ENCODE assay signal across 19 cellular contexts in genomic region chr3:123400169-123400568, GRCh38. TPM values are rescaled to one million over a fixed set of nuclear protein-coding genes. Genes with fewer than 3 reads are reported as not detected.
A peak's percentile ranks its signal among the peaks of the same experiment; 100 is the strongest.
DNase-seq lines count a peak whose midpoint lies in the region; ATAC-seq lines count a peak whose summit lies in the region.
"Had no signal": no experiment of that assay in that cellular context is flagged by ENCODE, and none has a peak within 500 bp of the region (broad histone marks: within the 10 kb centered on the region; RNA-seq: fewer than 3 reads in every experiment).

No MANE protein-coding gene starts in this region.

- no peaks in the 10 kb centered on the region for H3K79me2 ChIP-seq in mesendoderm (ENCODE audit: control insufficient read depth, insufficient read depth, low read length)

- no peaks in the 10 kb centered on the region for H3K79me1 ChIP-seq in mesendoderm (ENCODE audit: low read length)

- no peak overlapping the region for H3K4ac ChIP-seq in mesendoderm (ENCODE audit: low read depth, low read length)

- H2BK120ac ChIP-seq in mesendoderm (ENCODE audit: low read depth, low read length): no peak overlapping the region

- H3K4me2 ChIP-seq in mesendoderm (ENCODE audit: low read length): no peak overlapping the region

- no peak for DNase-seq in adipocyte (ENCODE audit: low read depth)
- DNase-seq in activated gamma-delta T cell treated with Interleukin-2 at 50 U/mL for 16 hours: no peak
- DNase-seq in mesendoderm: no peak
- DNase-seq in stimulated activated CD4-positive, alpha-beta T cell treated with anti-CD3 and anti-CD28 coated beads, Interleukin-1b, Interleukin-23, amount 100 ng/mL, for 48 hours: no peak
- DNase-seq: CD4-positive, alpha-beta T cell; GF-D8; IMR-90; NCI-H1436; NCI-H1930; NCI-H226; NCI-H524 treated with DMSO at 0.1 percent for 48 hours; PC-3 had no signal

- H3K4me3 ChIP-seq in adipocyte (ENCODE audit: low read length) (no peak overlapping the region), esophagus (ENCODE audit: low read depth in 1 of 2, low read length in 2 of 2) (no peak overlapping the region), muscle layer of colon (ENCODE audit: low read depth in 1 of 2, low read length in 2 of 2) (no peak overlapping the region), stomach smooth muscle (ENCODE audit: low read length in 2 of 2) (no peak overlapping the region), mesendoderm (ENCODE audit: low read length) (no peak overlapping the region)
- H3K4me3 ChIP-seq: HAP-1 had no signal

- H3K27ac ChIP-seq in esophagus (ENCODE audit: low read depth in 2 of 2, low read length in 1 of 2) (peak overlapping the region; percentile 7 to 45), muscle layer of colon (ENCODE audit: low read depth, low read length) (peak overlapping the region; percentile 78), stomach smooth muscle (ENCODE audit: low read length) (peak overlapping the region; percentile 83), mesendoderm (ENCODE audit: low read depth, low read length) (no peak overlapping the region)
- H3K27ac ChIP-seq: HL-60, RWPE1 had no signal

- no peak for ATAC-seq in GM19328 (IDR thresholded peaks at IDR 0.05; ENCODE audit: unreplicated experiment)
- ATAC-seq: PC-3 had no signal

- no peak overlapping the region for H2BK5ac ChIP-seq in mesendoderm (ENCODE audit: low read length)

- no peak overlapping the region for H2BK15ac ChIP-seq in mesendoderm (replicated peaks; ENCODE audit: low read depth)

- H3K18ac ChIP-seq in mesendoderm (ENCODE audit: low read length): no peak overlapping the region

- no peak overlapping the region for H3K23ac ChIP-seq in mesendoderm (ENCODE audit: low read length)

- H3K27me3 ChIP-seq in adipocyte (replicated peaks; ENCODE audit: control insufficient read depth, insufficient read depth, low read length) (peaks cover 45% of the 10 kb centered on the region), esophagus (ENCODE audit: control insufficient read depth in 1 of 2, insufficient read depth in 2 of 2, low read length in 2 of 2) (no peaks in the 10 kb centered on the region), muscle layer of colon (ENCODE audit: control insufficient read depth in 1 of 2, insufficient read depth in 2 of 2, low read length in 2 of 2) (no peaks in the 10 kb centered on the region), stomach smooth muscle (ENCODE audit: control insufficient read depth in 1 of 2, insufficient read depth in 2 of 2, low read length in 2 of 2) (no peaks in the 10 kb centered on the region), mesendoderm (ENCODE audit: insufficient read depth, low read length, poor library complexity) (no peaks in the 10 kb centered on the region)

- H3K56ac ChIP-seq in mesendoderm (ENCODE audit: low read length): no peak overlapping the region

- H3K4me1 ChIP-seq in adipocyte (ENCODE audit: control insufficient read depth, insufficient read depth, low read length) (peaks cover 34% of the 10 kb centered on the region), esophagus (ENCODE audit: control insufficient read depth in 2 of 2, insufficient read depth in 2 of 2, low read length in 1 of 2) (peaks cover 0 to 3% of the 10 kb centered on the region in 2 donors), muscle layer of colon (ENCODE audit: insufficient read depth, low read length) (peaks cover 79% of the 10 kb centered on the region), stomach smooth muscle (ENCODE audit: control insufficient read depth, insufficient read depth, low read length) (peaks cover 87% of the 10 kb centered on the region), mesendoderm (ENCODE audit: control insufficient read depth, low read depth, low read length) (no peaks in the 10 kb centered on the region)
- H3K4me1 ChIP-seq: HAP-1 had no signal

- H3K9me3 ChIP-seq in adipocyte (ENCODE audit: control insufficient read depth, low read length) (no peaks in the 10 kb centered on the region), esophagus (ENCODE audit: control insufficient read depth in 2 of 2, insufficient read depth in 1 of 2, low read depth in 1 of 2, low read length in 1 of 2) (no peaks in the 10 kb centered on the region), muscle layer of colon (ENCODE audit: low read length) (no peaks in the 10 kb centered on the region), stomach smooth muscle (ENCODE audit: control insufficient read depth in 2 of 2, low read length in 2 of 2) (no peaks in the 10 kb centered on the region)
- H3K9me3 ChIP-seq: HAP-1 had no signal

- H2AK5ac ChIP-seq in mesendoderm (ENCODE audit: low read length): no peak overlapping the region

- H3K36me3 ChIP-seq in adipocyte (ENCODE audit: control insufficient read depth, insufficient read depth, low read length, severe bottlenecking) (no peaks in the 10 kb centered on the region), esophagus (ENCODE audit: control insufficient read depth in 2 of 2, insufficient read depth in 2 of 2, low read length in 1 of 2) (no peaks in the 10 kb centered on the region), muscle layer of colon (ENCODE audit: insufficient read depth, low read length) (no peaks in the 10 kb centered on the region), stomach smooth muscle (ENCODE audit: control insufficient read depth in 2 of 2, insufficient read depth in 2 of 2, low read length in 2 of 2) (no peaks in the 10 kb centered on the region), mesendoderm (ENCODE audit: control insufficient read depth, insufficient read depth, low read length) (no peaks in the 10 kb centered on the region)
- H3K36me3 ChIP-seq: HAP-1 had no signal

- no peak overlapping the region for H4K5ac ChIP-seq in mesendoderm (ENCODE audit: low read length)

- 75 to 87% methylated on average over 3 of the region's 3 CpGs for WGBS in esophagus, 2 donors
- no CpG with 5 or more reads among the region's 3 CpGs for WGBS in mesendoderm (ENCODE audit: extremely low coverage, insufficient coverage, low lambda C conversion rate)

- H3K9ac ChIP-seq in adipocyte (ENCODE audit: low read length): peak overlapping the region; percentile 72
- no peak overlapping the region for H3K9ac ChIP-seq in muscle layer of colon (ENCODE audit: low read length)
- peak overlapping the region; percentile 3 to 13 for H3K9ac ChIP-seq in stomach smooth muscle (ENCODE audit: low read length in 2 of 2)
- H3K9ac ChIP-seq in mesendoderm (ENCODE audit: low read length): no peak overlapping the region

- H4K8ac ChIP-seq in mesendoderm (ENCODE audit: low read depth, low read length): no peak overlapping the region

RNA-seq across cellular contexts. Expression of gene ADCY5, which starts 48.7 kb away (rescaled TPM):
- 1 to 10 TPM; 4.4 to 5.0 TPM for polyA plus RNA-seq in esophagus
- 2.2 TPM for polyA plus RNA-seq in mesendoderm (2013, experiment 1 of 2)
- 2.3 TPM for polyA plus RNA-seq in mesendoderm (2013, experiment 2 of 2)

Comparison
In these comparisons a context has a peak if more than half of its experiments do, and no peak if none do; other contexts are left out.
1. H3K9ac ChIP-seq: peak in adipocyte (single experiment) and stomach smooth muscle (2 of 2); none in muscle layer of colon (single experiment) and mesendoderm (single experiment).